ENCODE assay signal across 2 cellular contexts in genomic region chr11:57277845-57278720, GRCh38.
A peak's percentile ranks its signal among the peaks of the same experiment; 100 is the strongest.
TF ChIP-seq lines count a peak whose summit lies in the region.

No MANE protein-coding gene starts in this region.

TF ChIP-seq in Ishikawa, 13 proteins besides CTCF, POLR2A, EP300 and RAD21:
- TF ChIP-seq TEAD4 (IDR thresholded peaks at IDR 0.05) (no peak), NFIC (IDR thresholded peaks at IDR 0.05) (no peak), EGR1 (IDR thresholded peaks at IDR 0.05) (no peak), TAF1 (IDR thresholded peaks at IDR 0.05; ENCODE audit: low read depth) (no peak), CEBPB (IDR thresholded peaks at IDR 0.05) (no peak), YY1 (IDR thresholded peaks at IDR 0.05; ENCODE audit: low read depth) (no peak), FOXM1 (IDR thresholded peaks at IDR 0.05; ENCODE audit: borderline replicate concordance, low read depth) (no peak), ZBTB7A (IDR thresholded peaks at IDR 0.05; ENCODE audit: low read depth) (no peak), REST (IDR thresholded peaks at IDR 0.05; ENCODE audit: low read depth) (no peak), CREB1 (IDR thresholded peaks at IDR 0.05; ENCODE audit: low read depth) (no peak), USF1 (IDR thresholded peaks at IDR 0.05) (no peak), TCF12 (IDR thresholded peaks at IDR 0.05; ENCODE audit: low read depth) (no peak)
- TF ChIP-seq, protein P1, sequence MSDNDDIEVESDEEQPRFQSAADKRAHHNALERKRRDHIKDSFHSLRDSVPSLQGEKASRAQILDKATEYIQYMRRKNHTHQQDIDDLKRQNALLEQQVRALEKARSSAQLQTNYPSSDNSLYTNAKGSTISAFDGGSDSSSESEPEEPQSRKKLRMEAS (IDR thresholded peaks at IDR 0.05), result no peak

TF ChIP-seq in K562, 482 proteins besides CTCF, POLR2A, EP300 and RAD21 (continues in another document):
- TF ChIP-seq TEAD1 (CRISPR knock-in tag; IDR thresholded peaks at IDR 0.05) (0 out of 4 replicates have a peak, but pooled peaks of 1 of the 2 experiments have one; percentile 2), SOX6 (IDR thresholded peaks at IDR 0.05) (peak; percentile 24; the same call in 1 of the 2 replicates), JUND (IDR thresholded peaks at IDR 0.05; ENCODE audit: borderline replicate concordance, low read depth, low read length) (no peak), JUND (tag; IDR thresholded peaks at IDR 0.05; ENCODE audit: borderline replicate concordance, low read depth, low read length) (peak; percentile 40; the same call in 1 of the 3 replicates), FOXJ2 (tag; IDR thresholded peaks at IDR 0.05) (peak; percentile 75; the same call in 1 of the 2 replicates), KDM1A (IDR thresholded peaks at IDR 0.05) (peak; percentile 18 to 29; a peak in 1 of 4 replicates), HDAC2 (IDR thresholded peaks at IDR 0.05) (peak; percentile 22; the same call in 1 of the 2 replicates), MTA3 (IDR thresholded peaks at IDR 0.05; ENCODE audit: borderline replicate concordance) (0 out of 2 replicates have a peak, but pooled peaks have one; percentile 26), MEF2D (tag; conservative IDR thresholded peaks at IDR 0.05; ENCODE audit: low read depth) (0 out of 2 replicates have a peak, but pooled peaks have one; percentile 45), SMAD4 (CRISPR knock-in tag; conservative IDR thresholded peaks at IDR 0.05) (no peak), ZNF282 (CRISPR knock-in tag; IDR thresholded peaks at IDR 0.05) (no peak), MEIS2 (IDR thresholded peaks at IDR 0.05; ENCODE audit: partially characterized antibody) (peak; percentile 65), CTBP1 (IDR thresholded peaks at IDR 0.05; ENCODE audit: borderline replicate concordance) (peak; percentile 26; the same call in 1 of the 2 replicates), ILF3 (IDR thresholded peaks at IDR 0.05; ENCODE audit: borderline replicate concordance) (no peak), THRB (CRISPR knock-in tag; conservative IDR thresholded peaks at IDR 0.05) (no peak), HDAC6 (IDR thresholded peaks at IDR 0.05; ENCODE audit: low read depth, low read length) (no peak), ZNF717 (CRISPR knock-in tag; IDR thresholded peaks at IDR 0.05) (no peak), EP400 (IDR thresholded peaks at IDR 0.05) (peak; percentile 66), NR3C1 (CRISPR knock-in tag; IDR thresholded peaks at IDR 0.05) (no peak), TARDBP (IDR thresholded peaks at IDR 0.05) (peak; percentile 88; the same call in 1 of the 2 replicates), HLTF (IDR thresholded peaks at IDR 0.05) (no peak), NFE2 (IDR thresholded peaks at IDR 0.05; ENCODE audit: low read depth) (peak; percentile 58), ELF1 (tag; IDR thresholded peaks at IDR 0.05) (0 out of 2 replicates have a peak, but pooled peaks have one; percentile 36), CEBPG (CRISPR knock-in tag; IDR thresholded peaks at IDR 0.05) (peak; percentile 67; the same call in 1 of the 2 replicates), CEBPG (tag; conservative IDR thresholded peaks at IDR 0.05 in 1 of 2, IDR thresholded peaks at IDR 0.05 in 1 of 2) (peak; percentile 70 to 87; a peak in 3 of 4 replicates), FOXK2 (conservative IDR thresholded peaks at IDR 0.05 in 1 of 2, IDR thresholded peaks at IDR 0.05 in 1 of 2; ENCODE audit: low read depth in 2 of 2) (peak; percentile 51 to 52; a peak in 3 of 4 replicates), PTRF (tag; IDR thresholded peaks at IDR 0.05) (no peak), ZNF175 (CRISPR knock-in tag; IDR thresholded peaks at IDR 0.05; ENCODE audit: low read depth) (0 out of 2 replicates have a peak, but pooled peaks have one; percentile 52), CBX5 (IDR thresholded peaks at IDR 0.05; ENCODE audit: borderline replicate concordance, low read depth) (no peak), SAP30 (IDR thresholded peaks at IDR 0.05; ENCODE audit: borderline replicate concordance, insufficient read depth, low read depth, low read length, poor library complexity, severe bottlenecking) (no peak), GMEB1 (CRISPR knock-in tag; IDR thresholded peaks at IDR 0.05) (no peak)
- TF ChIP-seq, protein P2, sequence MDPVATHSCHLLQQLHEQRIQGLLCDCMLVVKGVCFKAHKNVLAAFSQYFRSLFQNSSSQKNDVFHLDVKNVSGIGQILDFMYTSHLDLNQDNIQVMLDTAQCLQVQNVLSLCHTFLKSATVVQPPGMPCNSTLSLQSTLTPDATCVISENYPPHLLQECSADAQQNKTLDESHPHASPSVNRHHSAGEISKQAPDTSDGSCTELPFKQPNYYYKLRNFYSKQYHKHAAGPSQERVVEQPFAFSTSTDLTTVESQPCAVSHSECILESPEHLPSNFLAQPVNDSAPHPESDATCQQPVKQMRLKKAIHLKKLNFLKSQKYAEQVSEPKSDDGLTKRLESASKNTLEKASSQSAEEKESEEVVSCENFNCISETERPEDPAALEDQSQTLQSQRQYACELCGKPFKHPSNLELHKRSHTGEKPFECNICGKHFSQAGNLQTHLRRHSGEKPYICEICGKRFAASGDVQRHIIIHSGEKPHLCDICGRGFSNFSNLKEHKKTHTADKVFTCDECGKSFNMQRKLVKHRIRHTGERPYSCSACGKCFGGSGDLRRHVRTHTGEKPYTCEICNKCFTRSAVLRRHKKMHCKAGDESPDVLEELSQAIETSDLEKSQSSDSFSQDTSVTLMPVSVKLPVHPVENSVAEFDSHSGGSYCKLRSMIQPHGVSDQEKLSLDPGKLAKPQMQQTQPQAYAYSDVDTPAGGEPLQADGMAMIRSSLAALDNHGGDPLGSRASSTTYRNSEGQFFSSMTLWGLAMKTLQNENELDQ (CRISPR knock-in tag; IDR thresholded peaks at IDR 0.05; ENCODE audit: borderline replicate concordance), result no peak
- TF ChIP-seq, protein P3, sequence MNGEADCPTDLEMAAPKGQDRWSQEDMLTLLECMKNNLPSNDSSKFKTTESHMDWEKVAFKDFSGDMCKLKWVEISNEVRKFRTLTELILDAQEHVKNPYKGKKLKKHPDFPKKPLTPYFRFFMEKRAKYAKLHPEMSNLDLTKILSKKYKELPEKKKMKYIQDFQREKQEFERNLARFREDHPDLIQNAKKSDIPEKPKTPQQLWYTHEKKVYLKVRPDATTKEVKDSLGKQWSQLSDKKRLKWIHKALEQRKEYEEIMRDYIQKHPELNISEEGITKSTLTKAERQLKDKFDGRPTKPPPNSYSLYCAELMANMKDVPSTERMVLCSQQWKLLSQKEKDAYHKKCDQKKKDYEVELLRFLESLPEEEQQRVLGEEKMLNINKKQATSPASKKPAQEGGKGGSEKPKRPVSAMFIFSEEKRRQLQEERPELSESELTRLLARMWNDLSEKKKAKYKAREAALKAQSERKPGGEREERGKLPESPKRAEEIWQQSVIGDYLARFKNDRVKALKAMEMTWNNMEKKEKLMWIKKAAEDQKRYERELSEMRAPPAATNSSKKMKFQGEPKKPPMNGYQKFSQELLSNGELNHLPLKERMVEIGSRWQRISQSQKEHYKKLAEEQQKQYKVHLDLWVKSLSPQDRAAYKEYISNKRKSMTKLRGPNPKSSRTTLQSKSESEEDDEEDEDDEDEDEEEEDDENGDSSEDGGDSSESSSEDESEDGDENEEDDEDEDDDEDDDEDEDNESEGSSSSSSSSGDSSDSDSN (IDR thresholded peaks at IDR 0.05; ENCODE audit: borderline replicate concordance in 1 of 2, low read depth in 2 of 2, low read length in 2 of 2), result 0 out of 4 replicates have a peak, but pooled peaks of 1 of the 2 experiments have one; percentile 36
- TF ChIP-seq, protein P4, sequence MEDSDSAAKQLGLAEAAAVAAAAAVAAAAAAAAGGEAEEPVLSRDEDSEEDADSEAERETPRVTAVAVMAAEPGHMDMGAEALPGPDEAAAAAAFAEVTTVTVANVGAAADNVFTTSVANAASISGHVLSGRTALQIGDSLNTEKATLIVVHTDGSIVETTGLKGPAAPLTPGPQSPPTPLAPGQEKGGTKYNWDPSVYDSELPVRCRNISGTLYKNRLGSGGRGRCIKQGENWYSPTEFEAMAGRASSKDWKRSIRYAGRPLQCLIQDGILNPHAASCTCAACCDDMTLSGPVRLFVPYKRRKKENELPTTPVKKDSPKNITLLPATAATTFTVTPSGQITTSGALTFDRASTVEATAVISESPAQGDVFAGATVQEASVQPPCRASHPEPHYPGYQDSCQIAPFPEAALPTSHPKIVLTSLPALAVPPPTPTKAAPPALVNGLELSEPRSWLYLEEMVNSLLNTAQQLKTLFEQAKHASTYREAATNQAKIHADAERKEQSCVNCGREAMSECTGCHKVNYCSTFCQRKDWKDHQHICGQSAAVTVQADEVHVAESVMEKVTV (CRISPR knock-in tag; IDR thresholded peaks at IDR 0.05), result peak; percentile 39; the same call in 1 of the 2 replicates
- TF ChIP-seq, protein P5, sequence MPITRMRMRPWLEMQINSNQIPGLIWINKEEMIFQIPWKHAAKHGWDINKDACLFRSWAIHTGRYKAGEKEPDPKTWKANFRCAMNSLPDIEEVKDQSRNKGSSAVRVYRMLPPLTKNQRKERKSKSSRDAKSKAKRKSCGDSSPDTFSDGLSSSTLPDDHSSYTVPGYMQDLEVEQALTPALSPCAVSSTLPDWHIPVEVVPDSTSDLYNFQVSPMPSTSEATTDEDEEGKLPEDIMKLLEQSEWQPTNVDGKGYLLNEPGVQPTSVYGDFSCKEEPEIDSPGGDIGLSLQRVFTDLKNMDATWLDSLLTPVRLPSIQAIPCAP (CRISPR knock-in tag; IDR thresholded peaks at IDR 0.05; ENCODE audit: borderline replicate concordance), result no peak
- TF ChIP-seq, protein P6, sequence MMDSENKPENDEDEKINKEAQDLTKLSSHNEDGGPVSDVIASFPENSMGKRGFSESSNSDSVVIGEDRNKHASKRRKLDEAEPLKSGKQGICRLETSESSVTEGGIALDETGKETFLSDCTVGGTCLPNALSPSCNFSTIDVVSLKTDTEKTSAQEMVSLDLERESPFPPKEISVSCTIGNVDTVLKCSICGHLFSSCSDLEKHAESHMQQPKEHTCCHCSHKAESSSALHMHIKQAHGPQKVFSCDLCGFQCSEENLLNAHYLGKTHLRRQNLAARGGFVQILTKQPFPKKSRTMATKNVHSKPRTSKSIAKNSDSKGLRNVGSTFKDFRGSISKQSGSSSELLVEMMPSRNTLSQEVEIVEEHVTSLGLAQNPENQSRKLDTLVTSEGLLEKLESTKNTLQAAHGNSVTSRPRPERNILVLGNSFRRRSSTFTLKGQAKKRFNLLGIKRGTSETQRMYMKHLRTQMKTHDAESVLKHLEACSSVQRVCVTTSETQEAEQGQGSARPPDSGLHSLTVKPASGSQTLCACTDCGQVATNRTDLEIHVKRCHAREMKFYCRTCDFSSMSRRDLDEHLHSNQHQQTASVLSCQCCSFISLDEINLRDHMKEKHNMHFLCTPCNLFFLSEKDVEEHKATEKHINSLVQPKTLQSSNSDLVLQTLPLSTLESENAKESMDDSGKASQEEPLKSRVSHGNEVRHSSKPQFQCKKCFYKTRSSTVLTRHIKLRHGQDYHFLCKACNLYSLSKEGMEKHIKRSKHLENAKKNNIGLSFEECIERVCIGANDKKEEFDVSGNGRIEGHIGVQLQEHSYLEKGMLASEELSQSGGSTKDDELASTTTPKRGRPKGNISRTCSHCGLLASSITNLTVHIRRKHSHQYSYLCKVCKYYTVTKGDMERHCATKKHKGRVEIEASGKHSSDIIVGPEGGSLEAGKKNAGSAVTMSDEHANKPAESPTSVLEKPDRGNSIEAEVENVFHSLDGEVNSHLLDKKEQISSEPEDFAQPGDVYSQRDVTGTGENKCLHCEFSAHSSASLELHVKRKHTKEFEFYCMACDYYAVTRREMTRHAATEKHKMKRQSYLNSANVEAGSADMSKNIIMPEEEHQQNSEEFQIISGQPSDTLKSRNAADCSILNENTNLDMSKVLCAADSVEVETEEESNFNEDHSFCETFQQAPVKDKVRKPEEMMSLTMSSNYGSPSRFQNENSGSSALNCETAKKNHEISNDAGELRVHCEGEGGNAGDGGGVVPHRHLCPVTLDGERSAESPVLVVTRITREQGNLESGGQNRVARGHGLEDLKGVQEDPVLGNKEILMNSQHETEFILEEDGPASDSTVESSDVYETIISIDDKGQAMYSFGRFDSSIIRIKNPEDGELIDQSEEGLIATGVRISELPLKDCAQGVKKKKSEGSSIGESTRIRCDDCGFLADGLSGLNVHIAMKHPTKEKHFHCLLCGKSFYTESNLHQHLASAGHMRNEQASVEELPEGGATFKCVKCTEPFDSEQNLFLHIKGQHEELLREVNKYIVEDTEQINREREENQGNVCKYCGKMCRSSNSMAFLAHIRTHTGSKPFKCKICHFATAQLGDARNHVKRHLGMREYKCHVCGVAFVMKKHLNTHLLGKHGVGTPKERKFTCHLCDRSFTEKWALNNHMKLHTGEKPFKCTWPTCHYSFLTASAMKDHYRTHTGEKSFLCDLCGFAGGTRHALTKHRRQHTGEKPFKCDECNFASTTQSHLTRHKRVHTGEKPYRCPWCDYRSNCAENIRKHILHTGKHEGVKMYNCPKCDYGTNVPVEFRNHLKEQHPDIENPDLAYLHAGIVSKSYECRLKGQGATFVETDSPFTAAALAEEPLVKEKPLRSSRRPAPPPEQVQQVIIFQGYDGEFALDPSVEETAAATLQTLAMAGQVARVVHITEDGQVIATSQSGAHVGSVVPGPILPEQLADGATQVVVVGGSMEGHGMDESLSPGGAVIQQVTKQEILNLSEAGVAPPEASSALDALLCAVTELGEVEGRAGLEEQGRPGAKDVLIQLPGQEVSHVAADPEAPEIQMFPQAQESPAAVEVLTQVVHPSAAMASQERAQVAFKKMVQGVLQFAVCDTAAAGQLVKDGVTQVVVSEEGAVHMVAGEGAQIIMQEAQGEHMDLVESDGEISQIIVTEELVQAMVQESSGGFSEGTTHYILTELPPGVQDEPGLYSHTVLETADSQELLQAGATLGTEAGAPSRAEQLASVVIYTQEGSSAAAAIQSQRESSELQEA (IDR thresholded peaks at IDR 0.05; ENCODE audit: low read depth), result no peak
- TF ChIP-seq, protein P7, sequence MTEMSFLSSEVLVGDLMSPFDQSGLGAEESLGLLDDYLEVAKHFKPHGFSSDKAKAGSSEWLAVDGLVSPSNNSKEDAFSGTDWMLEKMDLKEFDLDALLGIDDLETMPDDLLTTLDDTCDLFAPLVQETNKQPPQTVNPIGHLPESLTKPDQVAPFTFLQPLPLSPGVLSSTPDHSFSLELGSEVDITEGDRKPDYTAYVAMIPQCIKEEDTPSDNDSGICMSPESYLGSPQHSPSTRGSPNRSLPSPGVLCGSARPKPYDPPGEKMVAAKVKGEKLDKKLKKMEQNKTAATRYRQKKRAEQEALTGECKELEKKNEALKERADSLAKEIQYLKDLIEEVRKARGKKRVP (CRISPR knock-in tag; IDR thresholded peaks at IDR 0.05), result peak; percentile 78
